In genomic region chr10:87594181-87594580, GRCh38 we compare ENCODE assay signal across 28 cellular contexts.
"Had no signal": no experiment of that assay in that cellular context is flagged by ENCODE, and none has a peak within 500 bp of the region (broad histone marks: within the 10 kb centered on the region; RNA-seq: fewer than 3 reads in every experiment).

No MANE protein-coding gene starts in this region.

- H3K4me3 ChIP-seq: esophagus muscularis mucosa, neural progenitor cell, right atrium auricular region, stomach, testis had no signal

- H3K27me3 ChIP-seq: esophagus muscularis mucosa, neural progenitor cell, right atrium auricular region, stomach, testis had no signal

- H3K9ac ChIP-seq: neural progenitor cell had no signal

- H3K9me3 ChIP-seq: esophagus muscularis mucosa, right atrium auricular region, stomach, testis had no signal

- H3K4me2 ChIP-seq: neural progenitor cell had no signal

- H3K36me3 ChIP-seq: esophagus muscularis mucosa, neural progenitor cell, right atrium auricular region, stomach, WERI-Rb-1 had no signal

- DNase-seq: activated CD4-positive, alpha-beta memory T cell treated with anti-CD3 and anti-CD28 coated beads for 36 hours; activated CD4-positive, alpha-beta T cell treated with anti-CD3 and anti-CD28 coated beads for 48 hours; activated CD8-positive, alpha-beta memory T cell treated with anti-CD3 and anti-CD28 coated beads, Interleukin-2, amount 50 U/mL, for 4 hours; activated effector memory CD4-positive, alpha-beta T cell treated with anti-CD3 and anti-CD28 coated beads, Interleukin-2, amount 50 U/mL, for 16 hours; activated naive CD4-positive, alpha-beta T cell treated with anti-CD3 and anti-CD28 coated beads, Interleukin-2, amount 10 ng/mL, durations not matched to agents 7 days and 5 days; activated naive CD8-positive, alpha-beta T cell treated with anti-CD3 and anti-CD28 coated beads, Interleukin-2, amount 10 ng/mL, durations not matched to agents 7 days and 5 days; activated T-cell treated with anti-CD3 and anti-CD28 coated beads, Interleukin-2, amount 50 U/mL, for 1 hour; amniotic stem cell; central memory CD4-positive, alpha-beta T cell; endodermal cell; islet precursor cell; left ventricle myocardium superior; mesenchymal stem cell; natural killer cell; occipital lobe; stimulated activated CD4-positive, alpha-beta T cell treated with anti-CD3 and anti-CD28 coated beads, Interleukin-15, amount 100 ng/mL, for 24 hours; stimulated activated CD4-positive, alpha-beta T cell treated with anti-CD3 and anti-CD28 coated beads, Interleukin-2, amount 100 ng/mL, for 24 hours; stimulated activated naive B cell treated with anti-CD40 and anti-IgM and Interleukin-4, amounts not matched to agents 10 μg/mL and 1 μg/mL and 100 μg/mL, for 72 hours; stomach; SW 1271; T-helper 17 cell; T1000; WERI-Rb-1 had no signal

- H3K4me1 ChIP-seq: neural progenitor cell, stomach, testis had no signal

- H3K27ac ChIP-seq: neural progenitor cell, right atrium auricular region, stomach, testis, WERI-Rb-1 had no signal

- ATAC-seq: activated CD4-positive, CD25-positive, alpha-beta regulatory T cell treated with anti-CD3 and anti-CD28 coated beads, Interleukin-2, amount 50 U/mL, for 24 hours; natural killer cell; stimulated activated naive B cell treated with anti-CD40 and anti-IgM and Interleukin-4, amounts not matched to agents 10 μg/mL and 1 μg/mL and 100 μg/mL, for 72 hours; T-helper 17 cell had no signal
